Comparison of ENCODE assay signal across 8 cellular contexts in the genomic region with DNA sequence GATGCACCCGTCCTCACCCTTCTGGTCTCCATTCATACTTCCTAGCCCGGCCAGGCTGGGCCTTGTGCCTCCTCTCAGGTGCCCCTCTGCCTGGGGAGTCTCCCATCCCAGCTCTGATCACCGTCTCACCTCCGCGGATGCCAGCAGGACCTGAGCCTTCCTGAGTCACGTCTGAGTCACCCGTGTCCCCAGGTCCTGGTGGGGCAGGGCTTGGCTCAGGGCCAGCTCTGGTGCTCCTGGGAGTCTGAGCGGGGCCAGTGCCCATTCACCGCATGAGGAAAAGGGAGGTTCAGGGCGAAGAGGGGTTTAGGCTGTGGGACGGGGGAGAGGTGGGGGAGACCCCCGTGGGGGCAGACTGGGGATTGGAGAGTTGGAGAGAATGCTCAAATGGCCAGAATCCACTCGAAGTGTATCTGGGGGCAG. TPM values are rescaled to one million over a fixed set of nuclear protein-coding genes. Genes with fewer than 3 reads are reported as not detected.
DNase-seq lines count a peak whose midpoint lies in the region; ATAC-seq and TF ChIP-seq lines count a peak whose summit lies in the region.

No MANE protein-coding gene starts in this region.

- H3K4me3 ChIP-seq in cardiac fibroblast (replicated peaks in 1 of 2; ENCODE audit: low read depth in 2 of 2, low read length in 2 of 2) (peak overlapping the region; percentile 42 to 59), lower lobe of right lung (peak overlapping the region; percentile 67)

- peaks cover 14% of the 10 kb centered on the region for H3K4me1 ChIP-seq in lower lobe of right lung

- intact Hi-C loops in lower lobe of right lung (cut with DNase I) = no loop called here

- H3K27me3 ChIP-seq in lower lobe of right lung (ENCODE audit: low read depth) = no peaks in the 10 kb centered on the region

- peak overlapping the region; percentile 69 for H3K27ac ChIP-seq in lower lobe of right lung

- no peaks in the 10 kb centered on the region for H3K9me3 ChIP-seq in lower lobe of right lung

- peaks cover 19% of the 10 kb centered on the region for H3K36me3 ChIP-seq in lower lobe of right lung

- ATAC-seq in lower lobe of right lung = peak; percentile 1 to 50

- DNase-seq in NCI-H146 (lab: John Stamatoyannopoulos, UW) (peak; percentile 2), NCI-H146 treated with DMSO at 0.1 percent for 48 hours (lab: John Stamatoyannopoulos, UW; ENCODE audit: unreplicated experiment) (no peak), T1000 (lab: John Stamatoyannopoulos, UW) (peak; percentile 84), cardiac fibroblast (ENCODE audit: low read depth in 2 of 2) (peak; percentile 24 to 75), lower lobe of right lung (peak; percentile 74), iPS-NIHi7 (ENCODE audit: extremely low spot score) (no peak), germinal center (ENCODE audit: low spot score) (no peak)
- peak; percentile 22 to 30 for DNase-seq in stimulated activated CD8-positive, alpha-beta memory T cell treated with anti-CD3 and anti-CD28 coated beads, Interleukin-4, amount 100 ng/mL, for 4 hours (ENCODE audit: low read depth in 2 of 2, low spot score in 1 of 2)

- TF ChIP-seq CTCF in cardiac fibroblast (IDR thresholded peaks at IDR 0.05; ENCODE audit: low read depth, low read length) (no peak), lower lobe of right lung (IDR thresholded peaks at IDR 0.05) (no peak)

RNA-seq across cellular contexts. Expression of a gene that starts 0.6 kb away (rescaled TPM):
- total RNA-seq in lower lobe of right lung = 2.1 TPM

RNA-seq across cellular contexts. Expression of a gene that starts 36.8 kb away (rescaled TPM):
- 29.1 TPM for total RNA-seq in lower lobe of right lung

RNA-seq across cellular contexts. Expression of a gene that starts 51.9 kb away (rescaled TPM):
- 22.2 TPM for total RNA-seq in lower lobe of right lung

RNA-seq across cellular contexts. Expression of a gene that starts 58.2 kb away (rescaled TPM):
- total RNA-seq in lower lobe of right lung = not detected

Comparison
In these comparisons a context has a peak if more than half of its experiments do, and no peak if none do; other contexts are left out.
1. DNase-seq: peak in NCI-H146 (single experiment), T1000 (single experiment), cardiac fibroblast (2 of 2), lower lobe of right lung (single experiment) and stimulated activated CD8-positive, alpha-beta memory T cell treated with anti-CD3 and anti-CD28 coated beads, Interleukin-4, amount 100 ng/mL, for 4 hours (2 of 2); none in NCI-H146 treated with DMSO at 0.1 percent for 48 hours (single experiment), iPS-NIHi7 (single experiment) and germinal center (single experiment).